Comparison of ENCODE assay signal across 13 cellular contexts in genomic region chr2:240733803-240734495, GRCh38. TPM values are rescaled to one million over a fixed set of nuclear protein-coding genes. Genes with fewer than 3 reads are reported as not detected.
A peak's percentile ranks its signal among the peaks of the same experiment; 100 is the strongest.
DNase-seq lines count a peak whose midpoint lies in the region; ATAC-seq, FAIRE-seq and TF ChIP-seq lines count a peak whose summit lies in the region.
"Had no signal": no experiment of that assay in that cellular context is flagged by ENCODE, and none has a peak within 500 bp of the region (broad histone marks: within the 10 kb centered on the region; RNA-seq: fewer than 3 reads in every experiment).

No MANE protein-coding gene starts in this region.

- no peaks in the 10 kb centered on the region for H3K9me3 ChIP-seq in A549
- no peaks in the 10 kb centered on the region for H3K9me3 ChIP-seq in aorta (ENCODE audit: control insufficient read depth, low read length)
- H3K9me3 ChIP-seq: neutrophil, thyroid gland had no signal

- TF ChIP-seq CTCF in A549 (IDR thresholded peaks at IDR 0.05), result 0 out of 3 replicates have a peak, but pooled peaks have one; percentile 18
- TF ChIP-seq CTCF in GM12865 (IDR thresholded peaks at IDR 0.05; ENCODE audit: insufficient read depth, low read depth, low read length, missing control alignments), result peak; percentile 15

- H3K4me3 ChIP-seq in A549 (no peak overlapping the region), GM12865 (ENCODE audit: low read depth, low read length) (no peak overlapping the region), aorta (ENCODE audit: low read length in 2 of 2) (no peak overlapping the region)
- H3K4me3 ChIP-seq: thyroid gland had no signal

- DNase-seq in A549 (ENCODE audit: low read depth in 1 of 2, low spot score in 1 of 2), result peak; percentile 22 to 38
- DNase-seq in GM12865 (ENCODE audit: low read depth), result peak; percentile 26
- peak; percentile 44 for DNase-seq in SK-MEL-5 (ENCODE audit: low read depth, low spot score)
- DNase-seq in erythroblast (lab: John Stamatoyannopoulos, UW), result peak; percentile 15 to 17
- DNase-seq in NCI-H2227 treated with DMSO at 0.1 percent for 48 hours (lab: John Stamatoyannopoulos, UW), result no peak
- DNase-seq in DMS114 treated with DMSO at 0.1 percent for 48 hours (lab: John Stamatoyannopoulos, UW; ENCODE audit: unreplicated experiment), result no peak
- no peak for DNase-seq in NCI-H2196 (lab: John Stamatoyannopoulos, UW; ENCODE audit: unreplicated experiment)
- no peak for DNase-seq in aorta
- DNase-seq: effector memory CD4-positive, alpha-beta T cell; NCI-H2081; thyroid gland had no signal

- no peak overlapping the region for H3K4me2 ChIP-seq in A549

- H3K4me1 ChIP-seq in A549, result no peaks in the 10 kb centered on the region
- no peaks in the 10 kb centered on the region for H3K4me1 ChIP-seq in aorta (ENCODE audit: control insufficient read depth in 1 of 2, insufficient read depth in 2 of 2, low read length in 2 of 2)
- H3K4me1 ChIP-seq: thyroid gland had no signal

- intact Hi-C loops in aorta (cut with DNase I), result no loop called here

- no peak for TF ChIP-seq POLR2A in A549 (IDR thresholded peaks at IDR 0.05; ENCODE audit: low read length)
- TF ChIP-seq POLR2A in erythroblast (IDR thresholded peaks at IDR 0.05; ENCODE audit: low read length), result no peak

- POLR2A ChIA-PET in A549 (lab: Yijun Ruan, JAX), result no interaction called here

- 87% methylated on average over 9 of the region's 24 CpGs for WGBS in A549 (ENCODE audit: missing lambda C conversion rate)
- 84 to 85% methylated on average over 24 of the region's 24 CpGs for WGBS in aorta, 2 donors

- CTCF ChIA-PET in A549 (lab: Yijun Ruan, JAX), result no interaction called here

- in situ Hi-C loops in SK-MEL-5 (cut with HindIII; ENCODE audit: low pct_unique_long_range_greater_than_20kb, low sequenced_read_pairs), result no loop called here

- ATAC-seq in A549 (peak; percentile 44 to 74; a peak in 5 of 6 replicates), aorta (ENCODE audit: low FRiP score) (no peak)

- no peaks in the 10 kb centered on the region for H3K27me3 ChIP-seq in aorta (ENCODE audit: control insufficient read depth in 1 of 2, insufficient read depth in 2 of 2, low read length in 1 of 2)
- H3K27me3 ChIP-seq: thyroid gland had no signal

- no peak overlapping the region for H3K27ac ChIP-seq in A549
- H3K27ac ChIP-seq in aorta (ENCODE audit: low read depth in 1 of 2, low read length in 2 of 2), result no peak overlapping the region
- H3K27ac ChIP-seq: neutrophil, thyroid gland had no signal

- TF ChIP-seq EP300 in A549 (IDR thresholded peaks at IDR 0.05), result no peak

- TF ChIP-seq RAD21 in A549 (conservative IDR thresholded peaks at IDR 0.05 in 1 of 2, IDR thresholded peaks at IDR 0.05 in 1 of 2), result peak in 1 of 2 experiments; percentile 17; a peak in 1 of 5 replicates

- no peak for FAIRE-seq in A549 (lab: Jason Lieb, UNC)

- H3K36me3 ChIP-seq in aorta (ENCODE audit: control insufficient read depth in 1 of 2, insufficient read depth in 2 of 2, low read length in 1 of 2), result no peaks in the 10 kb centered on the region
- H3K36me3 ChIP-seq: neutrophil, thyroid gland had no signal

TF ChIP-seq in A549, 52 proteins besides CTCF, POLR2A, EP300 and RAD21:
- TF ChIP-seq TP53 (CRISPR knock-in tag; IDR thresholded peaks at IDR 0.05), result no peak
- no peak for TF ChIP-seq SMC3 (IDR thresholded peaks at IDR 0.05)
- TF ChIP-seq, protein P1, sequence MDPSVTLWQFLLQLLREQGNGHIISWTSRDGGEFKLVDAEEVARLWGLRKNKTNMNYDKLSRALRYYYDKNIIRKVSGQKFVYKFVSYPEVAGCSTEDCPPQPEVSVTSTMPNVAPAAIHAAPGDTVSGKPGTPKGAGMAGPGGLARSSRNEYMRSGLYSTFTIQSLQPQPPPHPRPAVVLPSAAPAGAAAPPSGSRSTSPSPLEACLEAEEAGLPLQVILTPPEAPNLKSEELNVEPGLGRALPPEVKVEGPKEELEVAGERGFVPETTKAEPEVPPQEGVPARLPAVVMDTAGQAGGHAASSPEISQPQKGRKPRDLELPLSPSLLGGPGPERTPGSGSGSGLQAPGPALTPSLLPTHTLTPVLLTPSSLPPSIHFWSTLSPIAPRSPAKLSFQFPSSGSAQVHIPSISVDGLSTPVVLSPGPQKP (IDR thresholded peaks at IDR 0.05; ENCODE audit: low read depth, low read length), result no peak
- no peak for TF ChIP-seq HES2 (IDR thresholded peaks at IDR 0.05)
- TF ChIP-seq KDM5A (IDR thresholded peaks at IDR 0.05), result no peak
- TF ChIP-seq FOSL2 (IDR thresholded peaks at IDR 0.05), result no peak
- TF ChIP-seq FOSL2 (CRISPR knock-in tag; IDR thresholded peaks at IDR 0.05), result no peak
- TF ChIP-seq, protein P2, sequence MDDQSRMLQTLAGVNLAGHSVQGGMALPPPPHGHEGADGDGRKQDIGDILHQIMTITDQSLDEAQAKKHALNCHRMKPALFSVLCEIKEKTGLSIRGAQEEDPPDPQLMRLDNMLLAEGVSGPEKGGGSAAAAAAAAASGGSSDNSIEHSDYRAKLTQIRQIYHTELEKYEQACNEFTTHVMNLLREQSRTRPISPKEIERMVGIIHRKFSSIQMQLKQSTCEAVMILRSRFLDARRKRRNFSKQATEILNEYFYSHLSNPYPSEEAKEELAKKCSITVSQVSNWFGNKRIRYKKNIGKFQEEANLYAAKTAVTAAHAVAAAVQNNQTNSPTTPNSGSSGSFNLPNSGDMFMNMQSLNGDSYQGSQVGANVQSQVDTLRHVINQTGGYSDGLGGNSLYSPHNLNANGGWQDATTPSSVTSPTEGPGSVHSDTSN (IDR thresholded peaks at IDR 0.05), result no peak
- no peak for TF ChIP-seq SREBF2 (IDR thresholded peaks at IDR 0.05)
- no peak for TF ChIP-seq FOSB (CRISPR knock-in tag; IDR thresholded peaks at IDR 0.05)
- TF ChIP-seq EHF (CRISPR knock-in tag; IDR thresholded peaks at IDR 0.05), result no peak
- TF ChIP-seq, protein P3, sequence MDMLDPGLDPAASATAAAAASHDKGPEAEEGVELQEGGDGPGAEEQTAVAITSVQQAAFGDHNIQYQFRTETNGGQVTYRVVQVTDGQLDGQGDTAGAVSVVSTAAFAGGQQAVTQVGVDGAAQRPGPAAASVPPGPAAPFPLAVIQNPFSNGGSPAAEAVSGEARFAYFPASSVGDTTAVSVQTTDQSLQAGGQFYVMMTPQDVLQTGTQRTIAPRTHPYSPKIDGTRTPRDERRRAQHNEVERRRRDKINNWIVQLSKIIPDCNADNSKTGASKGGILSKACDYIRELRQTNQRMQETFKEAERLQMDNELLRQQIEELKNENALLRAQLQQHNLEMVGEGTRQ (IDR thresholded peaks at IDR 0.05), result no peak
- no peak for TF ChIP-seq NPAS2 (CRISPR knock-in tag; IDR thresholded peaks at IDR 0.05; ENCODE audit: borderline replicate concordance)
- TF ChIP-seq HMGXB4 (CRISPR knock-in tag; IDR thresholded peaks at IDR 0.05; ENCODE audit: borderline replicate concordance), result no peak
- TF ChIP-seq NFE2L2 (conservative IDR thresholded peaks at IDR 0.05; ENCODE audit: low read length), result no peak
- TF ChIP-seq HDAC2 (IDR thresholded peaks at IDR 0.05), result no peak
- TF ChIP-seq RFX5 (IDR thresholded peaks at IDR 0.05), result no peak

RNA-seq across cellular contexts. Expression of gene AQP12A, which starts 42.3 kb away (rescaled TPM):
- polyA plus RNA-seq in A549 (2011; rRNA removed) (not detected in 2 replicates), A549 (2017; fragmentation: RNase III; extraction: RNeasy Plus Mini Kit Qiagen cat#74134 plus additional on column Dnase treatment) (not detected in 3 replicates), aorta (1 to 10 TPM in 1 of 2 donors, not detected in 1; 2.5 TPM)
- not detected in 2 replicates for polyA plus RNA-seq in A549 (2012; cell fraction: cytosol; rRNA removed)
- polyA plus RNA-seq in A549 (2012; cell fraction: nucleus; rRNA removed), result not detected in 2 replicates
- polyA minus RNA-seq in A549 (2011; rRNA and poly(A)+ RNA removed), result not detected in 2 replicates
- total RNA-seq in SK-MEL-5 (2014; rRNA removed; shearing (Covaris generic)), result not detected in 2 replicates
- not detected in 2 replicates for polyA plus RNA-seq in SK-MEL-5 (2015; cell fraction: cytosol; rRNA removed)
- not detected in 2 replicates for polyA plus RNA-seq in SK-MEL-5 (2015; cell fraction: nucleus; rRNA removed)
- not detected for total RNA-seq in aorta
- total RNA-seq: T-helper 1 cell treated with Interleukin-12 subunit alpha and Interleukin-12 subunit beta and Interleukin-4 antibody, amounts not matched to agents 30 ng/mL and 1 ng/mL, for 36 hours; thyroid gland had no signal

RNA-seq across cellular contexts. Expression of gene AQP12B, which starts 51.3 kb away (rescaled TPM):
- polyA plus RNA-seq in A549 (2011; rRNA removed), result not detected in 2 replicates
- not detected in 2 replicates for polyA plus RNA-seq in A549 (2012; cell fraction: cytosol; rRNA removed)
- not detected in 2 replicates for polyA plus RNA-seq in A549 (2012; cell fraction: nucleus; rRNA removed)
- not detected in 3 replicates for polyA plus RNA-seq in A549 (2017; fragmentation: RNase III; extraction: RNeasy Plus Mini Kit Qiagen cat#74134 plus additional on column Dnase treatment)
- polyA minus RNA-seq in A549 (2011; rRNA and poly(A)+ RNA removed), result not detected in 2 replicates
- total RNA-seq in SK-MEL-5 (2014; rRNA removed; shearing (Covaris generic)), result not detected in 2 replicates
- polyA plus RNA-seq in SK-MEL-5 (2015; cell fraction: cytosol; rRNA removed), result not detected in 2 replicates
- polyA plus RNA-seq in SK-MEL-5 (2015; cell fraction: nucleus; rRNA removed), result not detected in 2 replicates
- not detected for total RNA-seq in aorta
- under 1 TPM in 1 of 2 donors, not detected in 1; 0.38 TPM for polyA plus RNA-seq in aorta
- total RNA-seq: T-helper 1 cell treated with Interleukin-12 subunit alpha and Interleukin-12 subunit beta and Interleukin-4 antibody, amounts not matched to agents 30 ng/mL and 1 ng/mL, for 36 hours had no signal

Comparison
In these comparisons a context has a peak if more than half of its experiments do, and no peak if none do; other contexts are left out.
1. DNase-seq: peak in A549 (2 of 2), GM12865 (single experiment), SK-MEL-5 (single experiment) and erythroblast (2 of 2); none in NCI-H2227 treated with DMSO at 0.1 percent for 48 hours (single experiment), DMS114 treated with DMSO at 0.1 percent for 48 hours (single experiment), NCI-H2196 (single experiment) and aorta (0 of 2).